Comparison of ENCODE assay signal across 20 cellular contexts in genomic region chr1:6588893-6589481, GRCh38. TPM values are rescaled to one million over a fixed set of nuclear protein-coding genes. Genes with fewer than 3 reads are reported as not detected.
DNase-seq lines count a peak whose midpoint lies in the region; ATAC-seq and TF ChIP-seq lines count a peak whose summit lies in the region.
"Had no signal": no experiment of that assay in that cellular context is flagged by ENCODE, and none has a peak within 500 bp of the region (broad histone marks: within the 10 kb centered on the region; RNA-seq: fewer than 3 reads in every experiment).

No MANE protein-coding gene starts in this region.

- H3K18ac ChIP-seq in neuronal stem cell (ENCODE audit: low read length), result no peak overlapping the region

- TF ChIP-seq CTCF in breast epithelium (IDR thresholded peaks at IDR 0.05), result no peak
- no peak for TF ChIP-seq CTCF in GM13977 (IDR thresholded peaks at IDR 0.05; ENCODE audit: extremely low read depth, insufficient read depth, missing control alignments)

- no peak overlapping the region for H2AK5ac ChIP-seq in neuronal stem cell (ENCODE audit: low read depth, low read length)

- no CpG with 5 or more reads among the region's 24 CpGs for WGBS in neuronal stem cell (ENCODE audit: extremely low coverage in 2 of 2, insufficient read length in 2 of 2, insufficient replicate concordance in 1 of 2), 2 donors

- peak overlapping the region in 6 of 11 experiments; percentile 1 to 56 (median 44); a peak in 9 of 22 replicates for H3K9ac ChIP-seq in BLaER1 treated with 17β-estradiol and CSF1 and Interleukin-3, amounts not matched to agents 10 nM and 100 nM
- no peak overlapping the region for H3K9ac ChIP-seq in neuronal stem cell (ENCODE audit: low read depth, low read length, poor library complexity)

- H3K79me1 ChIP-seq in neuronal stem cell (ENCODE audit: low read depth, low read length), result peaks cover 16% of the 10 kb centered on the region

- no peak overlapping the region for H2BK120ac ChIP-seq in neuronal stem cell (ENCODE audit: low read depth, low read length)

- peak overlapping the region in 2 of 11 experiments; percentile 21 to 27; a peak in 1 of 22 replicates for H3K27ac ChIP-seq in BLaER1 treated with 17β-estradiol and CSF1 and Interleukin-3, amounts not matched to agents 10 nM and 100 nM
- H3K27ac ChIP-seq in breast epithelium, result peak overlapping the region; percentile 50 to 55
- H3K27ac ChIP-seq in neuronal stem cell (replicated peaks; ENCODE audit: low read length), result no peak overlapping the region

- H4K91ac ChIP-seq in neuronal stem cell (ENCODE audit: low read depth, low read length, poor library complexity), result no peak overlapping the region

- no peak overlapping the region for H2AFZ ChIP-seq in neuronal stem cell (ENCODE audit: low read length)

- peaks cover 78 to 99% (median 88%) of the 10 kb centered on the region in 10 experiments for H3K4me1 ChIP-seq in BLaER1 treated with 17β-estradiol and CSF1 and Interleukin-3, amounts not matched to agents 10 nM and 100 nM
- H3K4me1 ChIP-seq in breast epithelium (no peaks in the 10 kb centered on the region), neuronal stem cell (ENCODE audit: control insufficient read depth in 2 of 2, insufficient read depth in 1 of 2, low read depth in 1 of 2, low read length in 2 of 2) (no peaks in the 10 kb centered on the region)

- in situ Hi-C loops in KBM-7 (cut with MboI; ENCODE audit: low pct_unique_long_range_greater_than_20kb, low sequenced_read_pairs) (no loop called here), GM13977 (cut with MboI; ENCODE audit: low pct_unique_long_range_greater_than_20kb, low sequenced_read_pairs, unreplicated experiment) (no loop called here)

- H4K20me1 ChIP-seq in BLaER1 treated with 17β-estradiol and CSF1 and Interleukin-3, amounts not matched to agents 10 nM and 100 nM, result peaks cover 98 to 100% (median 100%) of the 10 kb centered on the region in 11 experiments

- peak; percentile 41 for DNase-seq in KBM-7
- DNase-seq in breast epithelium (ENCODE audit: low spot score in 2 of 2), result no peak
- no peak for DNase-seq in neuronal stem cell (ENCODE audit: low spot score)
- no peak for DNase-seq in glomerular visceral epithelial cell (ENCODE audit: extremely low spot score)
- no peak for DNase-seq in SKM-1 (lab: John Stamatoyannopoulos, UW; ENCODE audit: unreplicated experiment)
- no peak for DNase-seq in GM13977 (ENCODE audit: low spot score)
- DNase-seq: activated CD4-positive, alpha-beta T cell treated with anti-CD3 and anti-CD28 coated beads, Interleukin-2, amount 10 ng/mL, durations not matched to agents 24 days and 14 days; activated T-cell treated with anti-CD3 and anti-CD28 coated beads, Interleukin-2, amount 50 U/mL, for 4 hours; adrenal gland; DMS 273 treated with DMSO at 0.1 percent for 48 hours; head of caudate nucleus; kidney; NCI-H2081; NCI-H526 treated with DMSO at 0.1 percent for 48 hours; RPMI8226; stimulated activated CD4-positive, alpha-beta T cell treated with anti-CD3 and anti-CD28 coated beads, Interleukin-15, amount 100 ng/mL, for 24 hours had no signal

- peaks cover 48 to 84% (median 62%) of the 10 kb centered on the region in 11 experiments for H3K36me3 ChIP-seq in BLaER1 treated with 17β-estradiol and CSF1 and Interleukin-3, amounts not matched to agents 10 nM and 100 nM
- H3K36me3 ChIP-seq in breast epithelium, result no peaks in the 10 kb centered on the region
- H3K36me3 ChIP-seq in neuronal stem cell (replicated peaks in 1 of 2; ENCODE audit: control insufficient read depth in 2 of 2, insufficient read depth in 2 of 2, low read length in 2 of 2), result peaks cover 39 to 77% of the 10 kb centered on the region in 2 donors

- TF ChIP-seq POLR2A in breast epithelium (IDR thresholded peaks at IDR 0.05), result no peak

- H3K4ac ChIP-seq in neuronal stem cell (ENCODE audit: low read length), result no peak overlapping the region

- H3K9me3 ChIP-seq in BLaER1 treated with 17β-estradiol and CSF1 and Interleukin-3, amounts not matched to agents 10 nM and 100 nM (replicated peaks in 1 of 11), result no peaks in the 10 kb centered on the region
- no peaks in the 10 kb centered on the region for H3K9me3 ChIP-seq in breast epithelium
- H3K9me3 ChIP-seq in neuronal stem cell (replicated peaks in 1 of 2; ENCODE audit: control insufficient read depth in 2 of 2, insufficient read depth in 1 of 2, low read depth in 1 of 2, low read length in 2 of 2), result no peaks in the 10 kb centered on the region
- H3K9me3 ChIP-seq: adrenal gland had no signal

- H3K14ac ChIP-seq in neuronal stem cell (ENCODE audit: low read length), result no peak overlapping the region

- no peaks in the 10 kb centered on the region for H3K27me3 ChIP-seq in BLaER1 treated with 17β-estradiol and CSF1 and Interleukin-3, amounts not matched to agents 10 nM and 100 nM
- H3K27me3 ChIP-seq in breast epithelium, result no peaks in the 10 kb centered on the region
- H3K27me3 ChIP-seq in neuronal stem cell (ENCODE audit: control insufficient read depth in 3 of 3, insufficient read depth in 3 of 3, low read depth in 1 of 3, low read length in 3 of 3), result no peaks in the 10 kb centered on the region
- H3K27me3 ChIP-seq: adrenal gland had no signal

- peak overlapping the region; percentile 66 for H2BK5ac ChIP-seq in neuronal stem cell (ENCODE audit: low read length)

- no peak overlapping the region for H2BK15ac ChIP-seq in neuronal stem cell (ENCODE audit: low read length)

- peak overlapping the region; percentile 55 for H3K23ac ChIP-seq in neuronal stem cell (ENCODE audit: low read depth, low read length, poor library complexity)

- H3K4me3 ChIP-seq in BLaER1 treated with 17β-estradiol and CSF1 and Interleukin-3, amounts not matched to agents 10 nM and 100 nM, result no peak overlapping the region
- H3K4me3 ChIP-seq in breast epithelium (no peak overlapping the region), neuronal stem cell (ENCODE audit: low read length in 2 of 2) (no peak overlapping the region)
- H3K4me3 ChIP-seq: adrenal gland had no signal

- ATAC-seq in GM19463 (IDR thresholded peaks at IDR 0.05; ENCODE audit: unreplicated experiment), result no peak
- ATAC-seq: activated T-cell treated with anti-CD3 and anti-CD28 coated beads, Interleukin-2, amount 50 U/mL, for 4 hours had no signal

- peak overlapping the region; percentile 67 to 89 (median 85) for H3K4me2 ChIP-seq in BLaER1 treated with 17β-estradiol and CSF1 and Interleukin-3, amounts not matched to agents 10 nM and 100 nM
- no peak overlapping the region for H3K4me2 ChIP-seq in neuronal stem cell (ENCODE audit: insufficient read depth, low read length, poor library complexity, severe bottlenecking)

- H2BK12ac ChIP-seq in neuronal stem cell (ENCODE audit: low read length), result no peak overlapping the region

- intact Hi-C loops in breast epithelium (cut with DNase I; ENCODE audit: low total_unique reads), result no loop called here

- peak overlapping the region; percentile 72 for H4K8ac ChIP-seq in neuronal stem cell (ENCODE audit: low read depth, low read length)

RNA-seq across cellular contexts. Expression of gene ZBTB48, which starts 9.2 kb away (rescaled TPM):
- 10 to 100 TPM; 19.3 to 19.6 (median 19.4) TPM for total RNA-seq in breast epithelium
- 18.4 TPM for polyA plus RNA-seq in neuronal stem cell (2013, experiment 1 of 2)
- 16.7 TPM for polyA plus RNA-seq in neuronal stem cell (2013, experiment 2 of 2)

RNA-seq across cellular contexts. Expression of gene KLHL21, which starts 13.7 kb away (rescaled TPM):
- total RNA-seq in breast epithelium, result 10 to 100 TPM; 45.2 to 61.3 (median 58.1) TPM
- 4.7 TPM for polyA plus RNA-seq in neuronal stem cell (2013, experiment 1 of 2)
- 4.8 TPM for polyA plus RNA-seq in neuronal stem cell (2013, experiment 2 of 2)

RNA-seq across cellular contexts. Expression of gene PHF13, which starts 24.5 kb away (rescaled TPM):
- 10 to 100 TPM; 10.9 to 18.3 (median 14.4) TPM for total RNA-seq in breast epithelium
- polyA plus RNA-seq in neuronal stem cell (2013, experiment 1 of 2), result 25.0 TPM
- 25.4 TPM for polyA plus RNA-seq in neuronal stem cell (2013, experiment 2 of 2)

RNA-seq across cellular contexts. Expression of gene TAS1R1, which starts 33.9 kb away (rescaled TPM):
- total RNA-seq in breast epithelium, result under 1 TPM in 1 of 3 donors, not detected in 2; 0.16 TPM
- not detected for polyA plus RNA-seq in neuronal stem cell (2013, experiment 1 of 2)
- polyA plus RNA-seq in neuronal stem cell (2013, experiment 2 of 2), result not detected
- total RNA-seq: activated CD4-positive, alpha-beta T cell treated with anti-CD3 and anti-CD28 coated beads, Interleukin-2, amount 10 ng/mL, durations not matched to agents 24 days and 14 days; activated T-cell treated with anti-CD3 and anti-CD28 coated beads, Interleukin-2, amount 50 U/mL, for 4 hours; kidney; progenitor cell of endocrine pancreas; temporal lobe had no signal

RNA-seq across cellular contexts. Expression of gene NOL9, which starts 34.7 kb away (rescaled TPM):
- 10 to 100 TPM; 14.7 to 29.6 (median 25.2) TPM for total RNA-seq in breast epithelium
- 8.4 TPM for polyA plus RNA-seq in neuronal stem cell (2013, experiment 1 of 2)
- polyA plus RNA-seq in neuronal stem cell (2013, experiment 2 of 2), result 7.8 TPM
